Comparison of ENCODE assay signal across 13 cellular contexts in genomic region chr16:20897897-20898296, GRCh38. TPM values are rescaled to one million over a fixed set of nuclear protein-coding genes. Genes with fewer than 3 reads are reported as not detected.
DNase-seq lines count a peak whose midpoint lies in the region; ATAC-seq lines count a peak whose summit lies in the region.
"Had no signal": no experiment of that assay in that cellular context is flagged by ENCODE, and none has a peak within 500 bp of the region (broad histone marks: within the 10 kb centered on the region; RNA-seq: fewer than 3 reads in every experiment).

No MANE protein-coding gene starts in this region.

- H3K27ac Mint-ChIP-seq in activated CD4-positive, alpha-beta memory T cell treated with anti-CD3 and anti-CD28 coated beads, Interleukin-2, amount 10 ng/mL, durations not matched to agents 7 days and 5 days: peak overlapping the region; percentile 48
- H3K27ac Mint-ChIP-seq in activated CD4-positive, alpha-beta memory T cell treated with anti-CD3 and anti-CD28 coated beads for 36 hours: no peak overlapping the region
- peak overlapping the region; percentile 3 for H3K27ac Mint-ChIP-seq in activated naive CD8-positive, alpha-beta T cell treated with anti-CD3 and anti-CD28 coated beads, Interleukin-2, amount 50 U/mL, for 24 hours
- H3K27ac Mint-ChIP-seq in stimulated activated memory B cell treated with anti-CD40 and anti-IgM and Interleukin-4, amounts not matched to agents 10 μg/mL and 1 μg/mL and 100 μg/mL, for 72 hours: peak overlapping the region; percentile 2

- H3K9me3 Mint-ChIP-seq in activated CD4-positive, alpha-beta memory T cell treated with anti-CD3 and anti-CD28 coated beads, Interleukin-2, amount 10 ng/mL, durations not matched to agents 7 days and 5 days: no peaks in the 10 kb centered on the region
- no peaks in the 10 kb centered on the region for H3K9me3 Mint-ChIP-seq in activated CD4-positive, alpha-beta memory T cell treated with anti-CD3 and anti-CD28 coated beads for 36 hours
- H3K9me3 Mint-ChIP-seq in activated naive CD8-positive, alpha-beta T cell treated with anti-CD3 and anti-CD28 coated beads, Interleukin-2, amount 50 U/mL, for 24 hours: no peaks in the 10 kb centered on the region
- H3K9me3 Mint-ChIP-seq in stimulated activated memory B cell treated with anti-CD40 and anti-IgM and Interleukin-4, amounts not matched to agents 10 μg/mL and 1 μg/mL and 100 μg/mL, for 72 hours: no peaks in the 10 kb centered on the region

- intact Hi-C loops in activated CD4-positive, alpha-beta memory T cell treated with anti-CD3 and anti-CD28 coated beads for 36 hours (cut with micrococcal nuclease): no loop called here

- ATAC-seq in activated naive CD8-positive, alpha-beta T cell treated with anti-CD3 and anti-CD28 coated beads, Interleukin-2, amount 50 U/mL, for 24 hours: no peak
- no peak for ATAC-seq in stimulated activated memory B cell treated with anti-CD40 and anti-IgM and Interleukin-4, amounts not matched to agents 10 μg/mL and 1 μg/mL and 100 μg/mL, for 72 hours
- ATAC-seq: left colon had no signal

- H3K27me3 Mint-ChIP-seq in activated CD4-positive, alpha-beta memory T cell treated with anti-CD3 and anti-CD28 coated beads, Interleukin-2, amount 10 ng/mL, durations not matched to agents 7 days and 5 days: no peaks in the 10 kb centered on the region
- no peaks in the 10 kb centered on the region for H3K27me3 Mint-ChIP-seq in activated CD4-positive, alpha-beta memory T cell treated with anti-CD3 and anti-CD28 coated beads for 36 hours
- no peaks in the 10 kb centered on the region for H3K27me3 Mint-ChIP-seq in activated naive CD8-positive, alpha-beta T cell treated with anti-CD3 and anti-CD28 coated beads, Interleukin-2, amount 50 U/mL, for 24 hours
- no peaks in the 10 kb centered on the region for H3K27me3 Mint-ChIP-seq in stimulated activated memory B cell treated with anti-CD40 and anti-IgM and Interleukin-4, amounts not matched to agents 10 μg/mL and 1 μg/mL and 100 μg/mL, for 72 hours

- peak overlapping the region; percentile 83 for H3K4me3 Mint-ChIP-seq in activated CD4-positive, alpha-beta memory T cell treated with anti-CD3 and anti-CD28 coated beads, Interleukin-2, amount 10 ng/mL, durations not matched to agents 7 days and 5 days
- H3K4me3 Mint-ChIP-seq in activated CD4-positive, alpha-beta memory T cell treated with anti-CD3 and anti-CD28 coated beads for 36 hours: no peak overlapping the region
- H3K4me3 Mint-ChIP-seq in activated naive CD8-positive, alpha-beta T cell treated with anti-CD3 and anti-CD28 coated beads, Interleukin-2, amount 50 U/mL, for 24 hours: peak overlapping the region; percentile 12
- H3K4me3 Mint-ChIP-seq in stimulated activated memory B cell treated with anti-CD40 and anti-IgM and Interleukin-4, amounts not matched to agents 10 μg/mL and 1 μg/mL and 100 μg/mL, for 72 hours: no peak overlapping the region

- POLR2A ChIA-PET in activated CD4-positive, alpha-beta memory T cell treated with anti-CD3 and anti-CD28 coated beads, Interleukin-2, amount 10 ng/mL, durations not matched to agents 7 days and 5 days (lab: Charles Lee): interaction anchor here (0.9 to 7.5 kb wide), 7 partner anchors 13 to 91 kb away, joined by 3 to 113 read pairs (median 13); partner anchors contain the start of genes ERI2 and REXO5
- POLR2A ChIA-PET in activated CD4-positive, alpha-beta memory T cell treated with anti-CD3 and anti-CD28 coated beads for 36 hours (lab: Charles Lee): interaction anchor here (1.6 to 3.0 kb wide), 2 partner anchors 23 to 157 kb away, joined by 3 to 9 read pairs; partner anchors contain the start of gene THUMPD1

- no peak for DNase-seq in activated CD4-positive, alpha-beta memory T cell treated with anti-CD3 and anti-CD28 coated beads, Interleukin-2, amount 10 ng/mL, durations not matched to agents 7 days and 5 days
- DNase-seq in activated CD4-positive, alpha-beta memory T cell treated with anti-CD3 and anti-CD28 coated beads for 36 hours: no peak
- no peak for DNase-seq in activated naive CD8-positive, alpha-beta T cell treated with anti-CD3 and anti-CD28 coated beads, Interleukin-2, amount 50 U/mL, for 24 hours
- DNase-seq in islet precursor cell (peak; percentile 65), ureter (ENCODE audit: low spot score) (no peak), COLO668 (lab: John Stamatoyannopoulos, UW; ENCODE audit: unreplicated experiment) (no peak), NCI-H526 (lab: John Stamatoyannopoulos, UW) (no peak)
- DNase-seq: activated CD4-positive, alpha-beta T cell treated with anti-CD3 and anti-CD28 coated beads, Interleukin-2, amount 50 U/mL, for 48 hours; cortex of kidney; left colon; RPMI8226; stimulated activated CD4-positive, alpha-beta T cell treated with anti-CD3 and anti-CD28 coated beads, Interleukin-2, amount 100 ng/mL, for 24 hours had no signal

- peaks cover 62% of the 10 kb centered on the region for H3K4me1 Mint-ChIP-seq in activated CD4-positive, alpha-beta memory T cell treated with anti-CD3 and anti-CD28 coated beads, Interleukin-2, amount 10 ng/mL, durations not matched to agents 7 days and 5 days
- peaks cover 47% of the 10 kb centered on the region for H3K4me1 Mint-ChIP-seq in activated CD4-positive, alpha-beta memory T cell treated with anti-CD3 and anti-CD28 coated beads for 36 hours (ENCODE audit: low read depth)
- peaks cover 56% of the 10 kb centered on the region for H3K4me1 Mint-ChIP-seq in activated naive CD8-positive, alpha-beta T cell treated with anti-CD3 and anti-CD28 coated beads, Interleukin-2, amount 50 U/mL, for 24 hours
- peaks cover 41% of the 10 kb centered on the region for H3K4me1 Mint-ChIP-seq in stimulated activated memory B cell treated with anti-CD40 and anti-IgM and Interleukin-4, amounts not matched to agents 10 μg/mL and 1 μg/mL and 100 μg/mL, for 72 hours

- CTCF ChIA-PET in activated CD4-positive, alpha-beta memory T cell treated with anti-CD3 and anti-CD28 coated beads, Interleukin-2, amount 10 ng/mL, durations not matched to agents 7 days and 5 days (lab: Charles Lee): interaction anchor here (0.6 to 1.6 kb wide), 4 partner anchors 9 to 47 kb away, joined by 3 to 8 read pairs (median 6); no protein-coding TSS in a partner anchor
- CTCF ChIA-PET in activated CD4-positive, alpha-beta memory T cell treated with anti-CD3 and anti-CD28 coated beads for 36 hours (lab: Charles Lee): no interaction called here

- peaks cover 64% of the 10 kb centered on the region for H3K36me3 Mint-ChIP-seq in activated CD4-positive, alpha-beta memory T cell treated with anti-CD3 and anti-CD28 coated beads, Interleukin-2, amount 10 ng/mL, durations not matched to agents 7 days and 5 days (ENCODE audit: low read depth)
- H3K36me3 Mint-ChIP-seq in activated CD4-positive, alpha-beta memory T cell treated with anti-CD3 and anti-CD28 coated beads for 36 hours: peaks cover 26% of the 10 kb centered on the region
- H3K36me3 Mint-ChIP-seq in activated naive CD8-positive, alpha-beta T cell treated with anti-CD3 and anti-CD28 coated beads, Interleukin-2, amount 50 U/mL, for 24 hours (ENCODE audit: low read depth): peaks cover 25% of the 10 kb centered on the region
- peaks cover 13% of the 10 kb centered on the region for H3K36me3 Mint-ChIP-seq in stimulated activated memory B cell treated with anti-CD40 and anti-IgM and Interleukin-4, amounts not matched to agents 10 μg/mL and 1 μg/mL and 100 μg/mL, for 72 hours

RNA-seq across cellular contexts. Expression of gene DCUN1D3, which starts 2.3 kb away (rescaled TPM):
- total RNA-seq in activated CD4-positive, alpha-beta memory T cell treated with anti-CD3 and anti-CD28 coated beads, Interleukin-2, amount 10 ng/mL, durations not matched to agents 7 days and 5 days: 10 to 100 TPM; 20.7 to 21.6 TPM
- 1 to 10 TPM; 5.9 TPM for total RNA-seq in activated CD4-positive, alpha-beta memory T cell treated with anti-CD3 and anti-CD28 coated beads for 36 hours
- total RNA-seq in ureter: 17.4 TPM

RNA-seq across cellular contexts. Expression of gene LYRM1, which starts 2.7 kb away (rescaled TPM):
- total RNA-seq in activated CD4-positive, alpha-beta memory T cell treated with anti-CD3 and anti-CD28 coated beads, Interleukin-2, amount 10 ng/mL, durations not matched to agents 7 days and 5 days: 10 to 100 TPM; 45.2 to 47.0 TPM
- total RNA-seq in activated CD4-positive, alpha-beta memory T cell treated with anti-CD3 and anti-CD28 coated beads for 36 hours: 10 to 100 TPM; 26.5 to 28.0 TPM
- total RNA-seq in ureter: 40.3 TPM

Comparison
In these comparisons a context has a peak if more than half of its experiments do, and no peak if none do; other contexts are left out.
1. H3K4me3 Mint-ChIP-seq: peak in activated CD4-positive, alpha-beta memory T cell treated with anti-CD3 and anti-CD28 coated beads, Interleukin-2, amount 10 ng/mL, durations not matched to agents 7 days and 5 days (single experiment) and activated naive CD8-positive, alpha-beta T cell treated with anti-CD3 and anti-CD28 coated beads, Interleukin-2, amount 50 U/mL, for 24 hours (single experiment); none in activated CD4-positive, alpha-beta memory T cell treated with anti-CD3 and anti-CD28 coated beads for 36 hours (single experiment) and stimulated activated memory B cell treated with anti-CD40 and anti-IgM and Interleukin-4, amounts not matched to agents 10 μg/mL and 1 μg/mL and 100 μg/mL, for 72 hours (single experiment).